Comparison of ENCODE assay signal across 33 cellular contexts in genomic region chr10:122882798-122883197, GRCh38. TPM values are rescaled to one million over a fixed set of nuclear protein-coding genes. Genes with fewer than 3 reads are reported as not detected.
"Had no signal": no experiment of that assay in that cellular context is flagged by ENCODE, and none has a peak within 500 bp of the region (broad histone marks: within the 10 kb centered on the region; RNA-seq: fewer than 3 reads in every experiment).

No MANE protein-coding gene starts in this region.

- ATAC-seq: activated CD8-positive, alpha-beta T cell treated with anti-CD3 and anti-CD28 coated beads, Interleukin-2, amount 10 ng/mL, durations not matched to agents 7 days and 5 days; esophagus mucosa; left lung; sciatic nerve; stimulated activated naive B cell treated with anti-CD40 and anti-IgM and Interleukin-4, amounts not matched to agents 10 μg/mL and 1 μg/mL and 100 μg/mL, for 72 hours had no signal

- H3K4me3 ChIP-seq: ascending aorta, left lung, lung, smooth muscle cell, tibial nerve had no signal

- H3K36me3 ChIP-seq: ascending aorta, brain microvascular endothelial cell, left lung, tibial nerve had no signal

- H3K27ac ChIP-seq: ascending aorta, brain microvascular endothelial cell, left lung, tibial nerve had no signal

- H3K27ac Mint-ChIP-seq: activated CD4-positive, alpha-beta T cell treated with anti-CD3 and anti-CD28 coated beads, Interleukin-2, amount 10 ng/mL, durations not matched to agents 24 days and 14 days; activated CD8-positive, alpha-beta T cell treated with anti-CD3 and anti-CD28 coated beads, Interleukin-2, amount 10 ng/mL, durations not matched to agents 7 days and 5 days; activated naive CD4-positive, alpha-beta T cell treated with anti-CD3 and anti-CD28 coated beads, Interleukin-2, amount 10 ng/mL, durations not matched to agents 7 days and 5 days; dendritic cell treated with granulocyte-macrophage colony-stimulating factor and Interleukin-4, amounts not matched to agents 40 ng/mL and 50 ng/mL, for 4 days; stimulated activated naive B cell treated with anti-CD40 and anti-IgM and Interleukin-4, amounts not matched to agents 10 μg/mL and 1 μg/mL and 100 μg/mL, for 72 hours had no signal

- H3K27me3 ChIP-seq: ascending aorta, brain microvascular endothelial cell, tibial nerve had no signal

- H3K9me3 ChIP-seq: ascending aorta, left lung, tibial nerve had no signal

- H3K27me3 Mint-ChIP-seq: activated CD4-positive, alpha-beta T cell treated with anti-CD3 and anti-CD28 coated beads, Interleukin-2, amount 10 ng/mL, durations not matched to agents 24 days and 14 days; naive B cell; stimulated activated naive B cell treated with anti-CD40 and anti-IgM and Interleukin-4, amounts not matched to agents 10 μg/mL and 1 μg/mL and 100 μg/mL, for 72 hours had no signal

- DNase-seq: activated CD4-positive, alpha-beta T cell treated with anti-CD3 and anti-CD28 coated beads, Interleukin-2, amount 10 ng/mL, durations not matched to agents 24 days and 14 days; activated CD4-positive, CD25-positive, alpha-beta regulatory T cell; activated CD8-positive, alpha-beta T cell treated with anti-CD3 and anti-CD28 coated beads, Interleukin-2, amount 10 ng/mL, durations not matched to agents 7 days and 5 days; activated effector memory CD4-positive, alpha-beta T cell treated with anti-CD3 and anti-CD28 coated beads, Interleukin-2, amount 50 U/mL, for 16 hours; activated naive CD4-positive, alpha-beta T cell treated with anti-CD3 and anti-CD28 coated beads, Interleukin-2, amount 10 ng/mL, durations not matched to agents 7 days and 5 days; activated T-cell treated with anti-CD3 and anti-CD28 coated beads, Interleukin-2, amount 50 U/mL, for 48 hours; brain microvascular endothelial cell; caudate nucleus; effector CD8-positive, alpha-beta T cell; glutamatergic neuron; hippocampal formation; kidney glomerular epithelial cell; left lung; naive B cell; nucleus accumbens; stimulated activated CD4-positive, alpha-beta T cell treated with anti-CD3 and anti-CD28 coated beads, Interleukin-15, amount 100 ng/mL, for 24 hours; stimulated activated naive B cell treated with anti-CD40 and anti-IgM and Interleukin-4, amounts not matched to agents 10 μg/mL and 1 μg/mL and 100 μg/mL, for 72 hours; substantia nigra; T-helper 9 cell had no signal

- H3K4me2 ChIP-seq: smooth muscle cell had no signal

- H3K9me3 Mint-ChIP-seq: activated CD4-positive, alpha-beta T cell treated with anti-CD3 and anti-CD28 coated beads, Interleukin-2, amount 10 ng/mL, durations not matched to agents 24 days and 14 days; activated naive CD4-positive, alpha-beta T cell treated with anti-CD3 and anti-CD28 coated beads, Interleukin-2, amount 10 ng/mL, durations not matched to agents 7 days and 5 days; dendritic cell treated with granulocyte-macrophage colony-stimulating factor and Interleukin-4, amounts not matched to agents 40 ng/mL and 50 ng/mL, for 4 days; naive B cell; stimulated activated naive B cell treated with anti-CD40 and anti-IgM and Interleukin-4, amounts not matched to agents 10 μg/mL and 1 μg/mL and 100 μg/mL, for 72 hours had no signal

- H3K36me3 Mint-ChIP-seq: naive B cell had no signal

- H3K4me3 Mint-ChIP-seq: activated CD4-positive, alpha-beta T cell treated with anti-CD3 and anti-CD28 coated beads, Interleukin-2, amount 10 ng/mL, durations not matched to agents 24 days and 14 days; activated CD8-positive, alpha-beta T cell treated with anti-CD3 and anti-CD28 coated beads, Interleukin-2, amount 10 ng/mL, durations not matched to agents 7 days and 5 days; activated naive CD4-positive, alpha-beta T cell treated with anti-CD3 and anti-CD28 coated beads, Interleukin-2, amount 10 ng/mL, durations not matched to agents 7 days and 5 days; dendritic cell treated with granulocyte-macrophage colony-stimulating factor and Interleukin-4, amounts not matched to agents 40 ng/mL and 50 ng/mL, for 4 days; naive B cell; stimulated activated naive B cell treated with anti-CD40 and anti-IgM and Interleukin-4, amounts not matched to agents 10 μg/mL and 1 μg/mL and 100 μg/mL, for 72 hours had no signal

RNA-seq across cellular contexts. Expression of gene FAM24B, which starts 3.4 kb away (rescaled TPM):
- total RNA-seq: ascending aorta, smooth muscle cell had no signal
- polyA plus RNA-seq: smooth muscle cell had no signal

RNA-seq across cellular contexts. Expression of gene FAM24A, which starts 27.6 kb away (rescaled TPM):
- total RNA-seq: activated CD4-positive, alpha-beta T cell treated with anti-CD3 and anti-CD28 coated beads, Interleukin-2, amount 10 ng/mL, durations not matched to agents 24 days and 14 days; activated CD8-positive, alpha-beta T cell treated with anti-CD3 and anti-CD28 coated beads, Interleukin-2, amount 10 ng/mL, durations not matched to agents 7 days and 5 days; ascending aorta; esophagus mucosa; frontal cortex; left lung; lung; mesenteric fat pad; mucosa of gallbladder; sciatic nerve; smooth muscle cell; T-helper 1 cell treated with Interleukin-12 subunit alpha and Interleukin-12 subunit beta and Interleukin-4 antibody, amounts not matched to agents 30 ng/mL and 1 ng/mL, for 36 hours; tibial nerve; urinary bladder had no signal
- polyA plus RNA-seq: adipose tissue, lung, neural cell, smooth muscle cell, urinary bladder had no signal

RNA-seq across cellular contexts. Expression of gene CUZD1, which starts 37.1 kb away (rescaled TPM):
- total RNA-seq: ascending aorta had no signal
- polyA plus RNA-seq: neural cell, smooth muscle cell had no signal
